Comparison of ENCODE assay signal across 14 cellular contexts in the genomic region with DNA sequence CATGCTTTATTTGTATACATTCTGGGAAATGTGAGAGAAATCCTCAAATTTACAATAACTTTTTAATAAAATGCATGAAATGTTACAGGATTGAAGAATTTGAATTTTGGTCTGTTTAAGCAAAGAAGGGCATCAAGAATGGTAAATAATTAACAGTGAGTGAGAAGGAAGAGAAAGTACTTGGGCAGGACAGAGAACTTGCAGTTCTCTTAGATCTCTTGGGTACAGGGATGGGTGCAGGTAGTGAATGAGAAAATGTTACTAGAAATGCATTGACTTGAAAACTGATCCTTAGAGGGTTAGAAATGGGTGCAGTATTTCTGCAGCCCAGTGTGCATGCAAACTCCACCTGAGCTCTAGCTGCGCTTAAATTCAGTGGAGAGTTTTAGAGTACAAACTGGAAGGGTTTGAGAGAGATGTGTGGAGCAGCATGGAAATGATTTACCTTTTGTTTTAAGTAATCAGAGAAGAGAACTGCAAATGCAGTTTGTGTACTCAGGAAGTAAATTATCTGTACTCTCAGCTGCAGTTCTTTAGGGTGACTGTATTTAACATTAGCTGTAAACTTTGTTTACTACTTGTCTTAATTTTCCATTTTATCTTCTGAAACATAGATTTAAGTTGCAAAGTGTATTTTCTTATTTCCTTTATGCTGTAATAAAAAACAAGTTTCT. TPM values are rescaled to one million over a fixed set of nuclear protein-coding genes. Genes with fewer than 3 reads are reported as not detected.
A peak's percentile ranks its signal among the peaks of the same experiment; 100 is the strongest.
DNase-seq lines count a peak whose midpoint lies in the region; ATAC-seq and TF ChIP-seq lines count a peak whose summit lies in the region.
"Had no signal": no experiment of that assay in that cellular context is flagged by ENCODE, and none has a peak within 500 bp of the region (broad histone marks: within the 10 kb centered on the region; RNA-seq: fewer than 3 reads in every experiment).

No MANE protein-coding gene starts in this region.

- DNase-seq in Calu3 (no peak), MV-4-11 (lab: John Stamatoyannopoulos, UW) (peak; percentile 3), kidney tubule cell (ENCODE audit: low spot score) (peak; percentile 60), C1 segment of cervical spinal cord (lab: John Stamatoyannopoulos, UW) (no peak), activated gamma-delta T cell (lab: John Stamatoyannopoulos, UW) (no peak)
- DNase-seq: activated B cell treated with CpG ODN at 0.5 μM for 24 hours; activated effector memory CD4-positive, alpha-beta T cell treated with anti-CD3 and anti-CD28 coated beads, Interleukin-2, amount 50 U/mL, for 16 hours; head of caudate nucleus; NCI-H2171; Right ventricle myocardium superior had no signal

- H3K27ac Mint-ChIP-seq in Calu3 (ENCODE audit: unreplicated experiment) = peak overlapping the region; percentile 84
- H3K27ac Mint-ChIP-seq: activated B cell treated with CpG ODN at 0.5 μM for 24 hours had no signal

- H3K36me3 Mint-ChIP-seq in Calu3 (ENCODE audit: insufficient read depth, unreplicated experiment) = peaks cover 18% of the 10 kb centered on the region
- H3K36me3 Mint-ChIP-seq: CD14-positive monocyte had no signal

- H3K9me3 Mint-ChIP-seq in Calu3 (ENCODE audit: low read depth, unreplicated experiment) = no peaks in the 10 kb centered on the region
- H3K9me3 Mint-ChIP-seq: activated B cell treated with CpG ODN at 0.5 μM for 24 hours had no signal

- BruUV-seq in Calu3 (replicated peaks; lab: Mats Ljungman, UMichigan) = no TSS peak

- ATAC-seq in GM21423 (IDR thresholded peaks at IDR 0.05; ENCODE audit: unreplicated experiment) = peak; percentile 63
- no peak for ATAC-seq in HG03097 (IDR thresholded peaks at IDR 0.05; ENCODE audit: low FRiP score, unreplicated experiment)
- ATAC-seq in HG03025 (IDR thresholded peaks at IDR 0.05; ENCODE audit: low FRiP score, unreplicated experiment) = no peak

- intact Hi-C loops in Calu3 (cut with micrococcal nuclease; ENCODE audit: unreplicated experiment) = loop anchor here (2.0 kb wide), 3 partner anchors 54 to 170 kb away; no protein-coding TSS in a partner anchor

- H3K27me3 Mint-ChIP-seq in Calu3 (ENCODE audit: unreplicated experiment) = no peaks in the 10 kb centered on the region
- H3K27me3 Mint-ChIP-seq: activated B cell treated with CpG ODN at 0.5 μM for 24 hours had no signal

- H3K4me3 Mint-ChIP-seq in Calu3 (ENCODE audit: low read depth, unreplicated experiment) = peak overlapping the region; percentile 1
- H3K4me3 Mint-ChIP-seq: activated B cell treated with CpG ODN at 0.5 μM for 24 hours, CD14-positive monocyte had no signal

- CTCF ChIA-PET in Calu3 (lab: Charles Lee) = interaction anchor here (1.4 kb wide), 1 partner anchor 10 kb away, joined by 3 read pairs; no protein-coding TSS in a partner anchor

- peaks cover 70% of the 10 kb centered on the region for H3K4me1 Mint-ChIP-seq in Calu3 (ENCODE audit: low read depth, unreplicated experiment)
- H3K4me1 Mint-ChIP-seq: activated B cell treated with CpG ODN at 0.5 μM for 24 hours had no signal

- no peak for TF ChIP-seq CTCF in Calu3 (IDR thresholded peaks at IDR 0.05; ENCODE audit: unreplicated experiment)

RNA-seq across cellular contexts. Expression of gene RAB27B, which starts 51.0 kb away (rescaled TPM):
- 38.3 and 60.6 TPM in 2 replicates for total RNA-seq in Calu3 (2022)

Comparison
In these comparisons a context has a peak if more than half of its experiments do, and no peak if none do; other contexts are left out.
1. DNase-seq: peak in MV-4-11 (single experiment) and kidney tubule cell (single experiment); none in Calu3 (single experiment), C1 segment of cervical spinal cord (0 of 14) and activated gamma-delta T cell (single experiment).